ENCODE assay signal across 21 cellular contexts in the genomic region with DNA sequence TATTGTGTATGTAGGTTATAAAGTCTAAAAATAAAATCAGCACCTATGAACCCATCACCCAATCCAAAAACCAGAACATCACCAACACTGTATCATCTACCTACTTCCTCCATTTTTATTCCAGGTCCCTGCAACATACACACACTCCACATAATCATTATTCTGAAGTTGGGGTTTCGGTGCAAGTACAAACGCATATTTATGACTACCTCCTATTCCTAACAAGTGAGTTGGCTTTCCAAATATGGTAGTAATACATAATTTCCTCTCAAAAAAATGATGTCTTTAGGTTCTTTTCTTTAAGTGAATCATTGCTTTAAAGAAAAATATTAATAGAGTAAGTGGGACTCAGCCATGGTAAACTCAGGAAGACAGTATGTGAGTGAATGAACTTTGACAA.
"Had no signal": no experiment of that assay in that cellular context is flagged by ENCODE, and none has a peak within 500 bp of the region (broad histone marks: within the 10 kb centered on the region; RNA-seq: fewer than 3 reads in every experiment).

No MANE protein-coding gene starts in this region.

- H3K27ac Mint-ChIP-seq: activated CD4-positive, alpha-beta memory T cell treated with anti-CD3 and anti-CD28 coated beads, Interleukin-2, amount 10 ng/mL, durations not matched to agents 7 days and 5 days; activated naive CD8-positive, alpha-beta T cell treated with anti-CD3 and anti-CD28 coated beads, Interleukin-2, amount 10 ng/mL, durations not matched to agents 7 days and 5 days; neural progenitor cell; WTC11 had no signal

- H3K27ac ChIP-seq: neural progenitor cell, skin epidermis, suprapubic skin, transverse colon, vagina had no signal

- H3K9me3 ChIP-seq: right atrium auricular region, SK-N-SH, suprapubic skin, transverse colon, vagina had no signal

- H3K9ac ChIP-seq: neural progenitor cell, SK-N-SH had no signal

- FAIRE-seq: endothelial cell of umbilical vein had no signal

- H3K27me3 Mint-ChIP-seq: activated CD4-positive, alpha-beta memory T cell treated with anti-CD3 and anti-CD28 coated beads, Interleukin-2, amount 10 ng/mL, durations not matched to agents 7 days and 5 days; activated CD4-positive, alpha-beta T cell treated with anti-CD3 and anti-CD28 coated beads for 36 hours; activated naive CD8-positive, alpha-beta T cell treated with anti-CD3 and anti-CD28 coated beads, Interleukin-2, amount 10 ng/mL, durations not matched to agents 7 days and 5 days; progenitor cell of endocrine pancreas had no signal

- H3K9me3 Mint-ChIP-seq: activated CD4-positive, alpha-beta memory T cell treated with anti-CD3 and anti-CD28 coated beads, Interleukin-2, amount 10 ng/mL, durations not matched to agents 7 days and 5 days; activated naive CD8-positive, alpha-beta T cell treated with anti-CD3 and anti-CD28 coated beads, Interleukin-2, amount 10 ng/mL, durations not matched to agents 7 days and 5 days; neural progenitor cell; WTC11 had no signal

- ATAC-seq: activated CD4-positive, alpha-beta T cell treated with anti-CD3 and anti-CD28 coated beads for 36 hours; stimulated activated naive CD8-positive, alpha-beta T cell treated with anti-CD3 and anti-CD28 coated beads, Interleukin-15, Interleukin-2, amounts not matched to agents 100 U/mL and 50 U/mL, for 24 hours; WTC11 had no signal

- H3K4me3 ChIP-seq: lung, neural progenitor cell, right atrium auricular region, skin epidermis, suprapubic skin, transverse colon, vagina had no signal

- H3K4me2 ChIP-seq: neural progenitor cell, SK-N-SH had no signal

- H3K4me3 Mint-ChIP-seq: activated CD4-positive, alpha-beta memory T cell treated with anti-CD3 and anti-CD28 coated beads, Interleukin-2, amount 10 ng/mL, durations not matched to agents 7 days and 5 days; activated naive CD8-positive, alpha-beta T cell treated with anti-CD3 and anti-CD28 coated beads, Interleukin-2, amount 10 ng/mL, durations not matched to agents 7 days and 5 days; WTC11 had no signal

- H3K27me3 ChIP-seq: right atrium auricular region, suprapubic skin, transverse colon, vagina had no signal

- H3K36me3 Mint-ChIP-seq: neural progenitor cell, WTC11 had no signal

- H2AFZ ChIP-seq: neural progenitor cell had no signal

- H3K36me3 ChIP-seq: neural progenitor cell, right atrium auricular region, suprapubic skin, transverse colon, vagina had no signal

- DNase-seq: activated CD4-positive, alpha-beta memory T cell treated with anti-CD3 and anti-CD28 coated beads, Interleukin-2, amount 10 ng/mL, durations not matched to agents 7 days and 5 days; activated CD4-positive, alpha-beta T cell treated with anti-CD3 and anti-CD28 coated beads for 36 hours; activated naive CD4-positive, alpha-beta T cell treated with Interleukin-2 at 50 U/mL for 16 hours; activated naive CD8-positive, alpha-beta T cell treated with anti-CD3 and anti-CD28 coated beads, Interleukin-2, amount 10 ng/mL, durations not matched to agents 7 days and 5 days; effector CD8-positive, alpha-beta T cell; foreskin fibroblast; glutamatergic neuron; hippocampal formation; islet precursor cell; SK-N-SH; stimulated activated naive CD8-positive, alpha-beta T cell treated with anti-CD3 and anti-CD28 coated beads, Interleukin-15, Interleukin-2, amounts not matched to agents 100 U/mL and 50 U/mL, for 24 hours; transverse colon had no signal
